ENCODE assay signal across 25 cellular contexts in the genomic region with DNA sequence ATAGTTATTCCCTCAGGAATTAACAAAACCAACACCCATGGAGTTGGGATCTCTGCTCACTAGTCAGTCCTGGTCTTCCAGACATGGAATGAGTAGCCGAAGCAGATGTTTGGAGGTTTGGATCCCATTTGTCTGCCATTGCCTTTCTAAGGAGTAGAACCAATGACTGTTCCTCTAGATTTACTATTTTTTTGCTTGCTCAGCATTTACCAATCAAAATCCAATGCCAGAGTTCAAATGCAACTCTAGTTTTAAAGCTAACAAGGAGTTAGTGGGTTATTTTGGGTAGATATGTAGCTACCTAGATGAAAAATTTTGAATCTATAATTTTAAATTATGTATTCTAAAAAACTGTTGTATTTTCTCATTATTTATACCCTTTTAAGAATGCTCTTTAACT.
DNase-seq lines count a peak whose midpoint lies in the region; ATAC-seq, FAIRE-seq and TF ChIP-seq lines count a peak whose summit lies in the region.
"Had no signal": no experiment of that assay in that cellular context is flagged by ENCODE, and none has a peak within 500 bp of the region (broad histone marks: within the 10 kb centered on the region; RNA-seq: fewer than 3 reads in every experiment).

No MANE protein-coding gene starts in this region.

- no peak for ATAC-seq in A549
- no peak for ATAC-seq in IMR-90 (ENCODE audit: low read depth)
- ATAC-seq in GM21529 (IDR thresholded peaks at IDR 0.05; ENCODE audit: unreplicated experiment), result no peak
- ATAC-seq: GM12878 had no signal

- no peak for DNase-seq in A549 (ENCODE audit: low read depth in 1 of 2, low spot score in 1 of 2)
- no peak for DNase-seq in IMR-90
- DNase-seq in H1 (ENCODE audit: low read depth in 1 of 2, low spot score in 2 of 2), result no peak
- no peak for DNase-seq in NCI-H1436 (lab: John Stamatoyannopoulos, UW)
- DNase-seq: 8988T; AML-193; BE2C; C1 segment of cervical spinal cord; CD4-positive, alpha-beta memory T cell; CD4-positive, CD25-positive, alpha-beta regulatory T cell; CD8-positive, alpha-beta memory T cell; COR-L47; DMS 273 treated with DMSO at 0.1 percent for 48 hours; DMS153; DMS53; DMS79; DND-41; EL; GDM1 had no signal

- H3K14ac ChIP-seq in IMR-90 (replicated peaks; ENCODE audit: low read depth, low read length) (no peak overlapping the region), H1 (ENCODE audit: insufficient read length) (no peak overlapping the region)

- H3K4me2 ChIP-seq in A549, result no peak overlapping the region
- no peak overlapping the region for H3K4me2 ChIP-seq in IMR-90 (ENCODE audit: low read depth, low read length)
- H3K4me2 ChIP-seq in H1 (ENCODE audit: insufficient read depth in 1 of 2, low read depth in 2 of 2, low read length in 2 of 2), result no peak overlapping the region
- H3K4me2 ChIP-seq: BLaER1 had no signal

- H2BK120ac ChIP-seq in IMR-90 (ENCODE audit: low read depth, low read length) (no peak overlapping the region), H1 (replicated peaks; ENCODE audit: low read depth, low read length) (no peak overlapping the region)

- H2BK15ac ChIP-seq in IMR-90 (ENCODE audit: low read depth, low read length) (no peak overlapping the region), H1 (ENCODE audit: low read length) (no peak overlapping the region)

- H2AK5ac ChIP-seq in IMR-90 (ENCODE audit: low read depth, low read length) (no peak overlapping the region), H1 (ENCODE audit: low read depth, low read length) (no peak overlapping the region)

- 85% methylated on average over 1 of the region's 1 CpG for WGBS in A549 (ENCODE audit: missing lambda C conversion rate)
- no CpG with 5 or more reads among the region's 1 CpG for WGBS in IMR-90 (ENCODE audit: extremely low coverage in 2 of 2, insufficient read length in 1 of 2), 2 experiments
- 94% methylated on average over 1 of the region's 1 CpG; no CpG with 5 or more reads in 1 of the 2 experiments for WGBS in H1 (ENCODE audit: extremely low coverage in 1 of 2, insufficient coverage in 1 of 2, insufficient read length in 1 of 2, insufficient replicate concordance in 2 of 2, low coverage in 1 of 2, low lambda C conversion rate in 2 of 2, missing lambda C conversion rate in 1 of 2), 2 experiments

- no peak for TF ChIP-seq EP300 in A549 (IDR thresholded peaks at IDR 0.05)
- TF ChIP-seq EP300 in H1 (IDR thresholded peaks at IDR 0.05; ENCODE audit: borderline replicate concordance in 1 of 2, low read depth in 2 of 2, low read length in 2 of 2), result no peak

- TF ChIP-seq RAD21 in A549 (conservative IDR thresholded peaks at IDR 0.05 in 1 of 2, IDR thresholded peaks at IDR 0.05 in 1 of 2) (no peak), IMR-90 (IDR thresholded peaks at IDR 0.05; ENCODE audit: low read length) (no peak), H1 (IDR thresholded peaks at IDR 0.05 in 1 of 2, conservative IDR thresholded peaks at IDR 0.05 in 1 of 2; ENCODE audit: low read depth in 2 of 2, low read length in 2 of 2) (no peak)

- H4K8ac ChIP-seq in IMR-90 (ENCODE audit: low read depth in 2 of 2, low read length in 2 of 2) (no peak overlapping the region), H1 (ENCODE audit: extremely low read depth, insufficient read depth, low read length) (no peak overlapping the region)

- no peaks in the 10 kb centered on the region for H3K79me1 ChIP-seq in IMR-90 (ENCODE audit: low read depth in 1 of 2, low read length in 2 of 2)
- no peaks in the 10 kb centered on the region for H3K79me1 ChIP-seq in H1 (ENCODE audit: low read depth, low read length)

- H2AK9ac ChIP-seq in IMR-90 (replicated peaks; ENCODE audit: low read depth, low read length, poor library complexity), result no peak overlapping the region

- H2BK5ac ChIP-seq in IMR-90 (ENCODE audit: low read depth, low read length, poor library complexity, severe bottlenecking), result no peak overlapping the region
- H2BK5ac ChIP-seq in H1 (ENCODE audit: low read depth, low read length), result no peak overlapping the region

- no TSS peak for BruUV-seq in IMR-90 (replicated peaks; lab: Mats Ljungman, UMichigan)

- peaks cover 16% of the 10 kb centered on the region for H3K36me3 ChIP-seq in IMR-90 (ENCODE audit: control insufficient read depth, insufficient read depth, low read length)
- peaks cover 0 to 12% (median 6%) of the 10 kb centered on the region in 4 experiments; a peak in 3 of 8 replicates for H3K36me3 ChIP-seq in H1 (ENCODE audit: control insufficient read depth in 2 of 4, insufficient read depth in 4 of 4, low read length in 3 of 4)
- H3K36me3 ChIP-seq: BE2C had no signal

- H3K9me3 ChIP-seq in A549, result no peaks in the 10 kb centered on the region
- no peaks in the 10 kb centered on the region for H3K9me3 ChIP-seq in IMR-90 (ENCODE audit: control insufficient read depth, insufficient read depth, low read length)
- no peaks in the 10 kb centered on the region for H3K9me3 ChIP-seq in H1 (ENCODE audit: insufficient read depth in 2 of 2, low read depth in 1 of 2, low read length in 1 of 2)
- H3K9me3 ChIP-seq: BE2C, BLaER1 had no signal

- POLR2A ChIA-PET in A549 (lab: Yijun Ruan, JAX), result no interaction called here
- POLR2A ChIA-PET in IMR-90 (lab: Charles Lee; ENCODE audit: unreplicated experiment), result no interaction called here
- POLR2A ChIA-PET in H1 (lab: Charles Lee; ENCODE audit: partially characterized antibody), result no interaction called here

- H3K56ac ChIP-seq in IMR-90 (ENCODE audit: extremely low read depth, insufficient read depth, low read length), result no peak overlapping the region
- H3K56ac ChIP-seq in H1 (replicated peaks; ENCODE audit: insufficient read length, low read depth, low read length), result no peak overlapping the region

- H2BK20ac ChIP-seq in IMR-90 (ENCODE audit: low read depth, low read length) (no peak overlapping the region), H1 (ENCODE audit: low read length) (no peak overlapping the region)

- CTCF ChIA-PET in A549 (lab: Yijun Ruan, JAX), result interaction anchor here (0.7 kb wide), 1 partner anchor 389 kb away, joined by 4 read pairs; no protein-coding TSS in a partner anchor
- CTCF ChIA-PET in IMR-90 (lab: Yijun Ruan, JAX), result no interaction called here
- CTCF ChIA-PET in H1 (lab: Charles Lee; ENCODE audit: partially characterized antibody), result interaction anchor here (0.5 to 1.5 kb wide), 2 partner anchors 8 to 15 kb away, joined by 3 read pairs; no protein-coding TSS in a partner anchor

- H4K5ac ChIP-seq in IMR-90 (ENCODE audit: low read depth, low read length) (no peak overlapping the region), H1 (ENCODE audit: insufficient read length, low read depth, low read length) (no peak overlapping the region)

- H4K20me1 ChIP-seq in IMR-90 (ENCODE audit: insufficient read depth, low read length) (no peaks in the 10 kb centered on the region), H1 (replicated peaks in 1 of 2; ENCODE audit: control insufficient read depth in 1 of 2, insufficient read depth in 2 of 2, low read length in 2 of 2) (no peaks in the 10 kb centered on the region)
- H4K20me1 ChIP-seq: BLaER1 had no signal

- peaks cover 2% of the 10 kb centered on the region; the same call in 1 of the 2 replicates for H3K9me1 ChIP-seq in IMR-90 (ENCODE audit: insufficient read depth, low read length)

- intact Hi-C loops in IMR-90 (cut with micrococcal nuclease), result no loop called here

- in situ Hi-C loops in IMR-90 (cut with MboI; ENCODE audit: low sequenced_read_pairs), result loop anchor here (10.0 kb wide), 1 partner anchor 209 kb away; no protein-coding TSS in a partner anchor

- H3K4me1 ChIP-seq in A549 (no peaks in the 10 kb centered on the region), IMR-90 (ENCODE audit: control insufficient read depth, insufficient read depth, low read length) (no peaks in the 10 kb centered on the region), H1 (replicated peaks in 1 of 4; ENCODE audit: control insufficient read depth in 3 of 4, insufficient read depth in 4 of 4, low read length in 3 of 4) (no peaks in the 10 kb centered on the region)
- H3K4me1 ChIP-seq: BE2C, BLaER1 had no signal

- no peak overlapping the region for H4K91ac ChIP-seq in IMR-90 (ENCODE audit: insufficient read depth, low read depth, low read length)
- no peak overlapping the region for H4K91ac ChIP-seq in H1 (replicated peaks; ENCODE audit: insufficient read length, low read length)

- H3K27ac ChIP-seq in A549 (no peak overlapping the region), IMR-90 (ENCODE audit: insufficient read depth, low read length) (no peak overlapping the region), H1 (ENCODE audit: low read depth, low read length) (no peak overlapping the region)
- H3K27ac ChIP-seq: BLaER1 had no signal

- FAIRE-seq in A549 (lab: Jason Lieb, UNC) (no peak), H1 (lab: Jason Lieb, UNC) (no peak)
- FAIRE-seq: A204.1, GM12878, GM12892, GM18507 had no signal

- H2BK12ac ChIP-seq in H1 (ENCODE audit: low read depth, low read length), result no peak overlapping the region

- H3K27me3 ChIP-seq in IMR-90 (ENCODE audit: control insufficient read depth, insufficient read depth, low read length) (no peaks in the 10 kb centered on the region), H1 (replicated peaks in 1 of 4; ENCODE audit: control insufficient read depth in 3 of 4, extremely low read depth in 1 of 4, insufficient read depth in 3 of 4, low read length in 3 of 4) (no peaks in the 10 kb centered on the region)
- H3K27me3 ChIP-seq: BE2C, BLaER1 had no signal

- dilution Hi-C loops in IMR-90 (cut with HindIII; ENCODE audit: low sequenced_read_pairs, unreplicated experiment), result no loop called here

- H3K23me2 ChIP-seq in H1 (ENCODE audit: low read depth, low read length), result no peaks in the 10 kb centered on the region

- no peak overlapping the region for H2AFZ ChIP-seq in IMR-90 (replicated peaks; ENCODE audit: low read length, poor library complexity)
- no peak overlapping the region for H2AFZ ChIP-seq in H1 (ENCODE audit: low read length)

- H3K23ac ChIP-seq in IMR-90 (ENCODE audit: low read depth, low read length) (no peak overlapping the region), H1 (ENCODE audit: insufficient read length) (no peak overlapping the region)

- H3K4ac ChIP-seq in IMR-90 (ENCODE audit: low read depth, low read length) (no peak overlapping the region), H1 (replicated peaks; ENCODE audit: insufficient read length, low read depth, low read length) (no peak overlapping the region)

- H3K18ac ChIP-seq in IMR-90 (ENCODE audit: low read depth, low read length) (no peak overlapping the region), H1 (ENCODE audit: extremely low read depth, low read length) (no peak overlapping the region)

- TF ChIP-seq POLR2A in A549 (IDR thresholded peaks at IDR 0.05; ENCODE audit: low read length) (no peak), IMR-90 (IDR thresholded peaks at IDR 0.05; ENCODE audit: low read depth, low read length) (no peak), H1 (IDR thresholded peaks at IDR 0.05; ENCODE audit: control extremely low read depth in 1 of 2, low read depth in 2 of 2, low read length in 2 of 2) (no peak)

- H3K4me3 ChIP-seq in A549 (no peak overlapping the region), IMR-90 (ENCODE audit: insufficient read depth, low read depth, low read length) (no peak overlapping the region), H1 (ENCODE audit: extremely low read depth in 1 of 4, insufficient read depth in 2 of 4, low read depth in 3 of 4, low read length in 4 of 4) (no peak overlapping the region)
- H3K4me3 ChIP-seq: BLaER1, GM12878 had no signal

- H3K9ac ChIP-seq in IMR-90 (ENCODE audit: low read depth, low read length) (no peak overlapping the region), H1 (replicated peaks in 1 of 4; ENCODE audit: extremely low read depth in 1 of 4, low read depth in 3 of 4, low read length in 3 of 4) (no peak overlapping the region)
- H3K9ac ChIP-seq: BLaER1 had no signal

- no peak for TF ChIP-seq CTCF in A549 (IDR thresholded peaks at IDR 0.05)
- no peak for TF ChIP-seq CTCF in IMR-90 (conservative IDR thresholded peaks at IDR 0.05; ENCODE audit: low read depth, low read length)
- no peak for TF ChIP-seq CTCF in H1 (IDR thresholded peaks at IDR 0.05; ENCODE audit: control extremely low read depth in 1 of 3, insufficient read depth in 1 of 3, low read depth in 1 of 3, low read length in 3 of 3)

- no peaks in the 10 kb centered on the region for H3K79me2 ChIP-seq in H1 (ENCODE audit: control insufficient read depth in 1 of 2, insufficient read depth in 2 of 2, low read length in 2 of 2)
